ENCODE assay signal across 18 cellular contexts in the genomic region with DNA sequence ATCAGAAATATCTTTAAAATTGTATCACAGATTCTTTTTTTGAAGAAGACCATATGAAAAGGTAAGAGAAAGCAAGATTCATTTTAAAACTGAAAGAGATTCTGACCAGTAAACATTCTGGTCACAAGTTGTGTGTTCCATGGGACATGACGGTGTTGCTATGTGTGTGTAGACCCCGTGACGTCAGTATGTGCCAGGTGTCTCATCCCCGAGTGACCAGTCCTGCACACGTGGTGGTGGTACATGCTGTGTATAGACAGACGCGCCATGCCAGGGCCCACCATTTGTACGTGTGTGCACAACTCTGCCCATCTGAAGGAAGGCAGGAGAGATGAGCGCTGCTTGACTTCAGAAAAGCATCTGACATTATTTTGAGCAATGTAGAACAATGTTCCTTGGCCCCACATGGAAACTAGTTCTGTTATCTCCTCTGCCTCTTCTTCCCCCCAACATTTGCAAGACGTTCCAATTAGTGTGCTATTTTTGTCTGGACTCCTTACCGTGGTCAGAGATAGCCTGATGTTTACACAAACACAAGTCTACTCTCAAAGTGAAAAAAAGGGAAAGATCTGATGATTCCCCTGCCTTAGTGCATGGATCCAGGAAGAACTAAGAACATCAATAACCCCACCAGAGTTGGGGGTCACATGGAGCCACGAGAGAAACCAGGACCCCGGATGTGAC. TPM values are rescaled to one million over a fixed set of nuclear protein-coding genes. Genes with fewer than 3 reads are reported as not detected.
DNase-seq lines count a peak whose midpoint lies in the region; ATAC-seq, FAIRE-seq and TF ChIP-seq lines count a peak whose summit lies in the region.
"Had no signal": no experiment of that assay in that cellular context is flagged by ENCODE, and none has a peak within 500 bp of the region (broad histone marks: within the 10 kb centered on the region; RNA-seq: fewer than 3 reads in every experiment).

No MANE protein-coding gene starts in this region.

- peaks cover 0 to 48% (median 10%) of the 10 kb centered on the region in 3 experiments for H3K36me3 ChIP-seq in naive thymus-derived CD4-positive, alpha-beta T cell (ENCODE audit: control insufficient read depth in 2 of 3, insufficient read depth in 3 of 3, low read length in 3 of 3)
- H3K36me3 ChIP-seq in stomach = peaks cover 14 to 83% (median 63%) of the 10 kb centered on the region in 4 donors
- peaks cover 60% of the 10 kb centered on the region for H3K36me3 ChIP-seq in lower lobe of right lung

- H3K4me1 Mint-ChIP-seq in CD4-positive, alpha-beta T cell (ENCODE audit: low read depth) = peaks cover 86% of the 10 kb centered on the region
- H3K4me1 Mint-ChIP-seq in activated CD8-positive, alpha-beta T cell treated with anti-CD3 and anti-CD28 coated beads for 36 hours (ENCODE audit: low read depth) = peaks cover 66% of the 10 kb centered on the region
- peaks cover 56 to 88% (median 82%) of the 10 kb centered on the region in 7 donors for H3K4me1 Mint-ChIP-seq in naive thymus-derived CD4-positive, alpha-beta T cell

- peaks cover 20 to 33% of the 10 kb centered on the region in 2 donors for H3K4me1 ChIP-seq in naive thymus-derived CD4-positive, alpha-beta T cell (ENCODE audit: control insufficient read depth in 2 of 2, insufficient read depth in 2 of 2, low read length in 2 of 2)
- H3K4me1 ChIP-seq in stomach (peaks cover 20 to 85% (median 41%) of the 10 kb centered on the region in 4 donors), lower lobe of right lung (peaks cover 51% of the 10 kb centered on the region)

- DNase-seq in CD4-positive, alpha-beta T cell = no peak
- no peak for DNase-seq in GM18507 (ENCODE audit: extremely low spot score, insufficient read length, low read depth)
- DNase-seq in activated CD8-positive, alpha-beta T cell treated with anti-CD3 and anti-CD28 coated beads for 36 hours = no peak
- no peak for DNase-seq in naive thymus-derived CD4-positive, alpha-beta T cell
- DNase-seq in stomach = no peak
- DNase-seq in lower lobe of right lung = no peak
- DNase-seq in activated CD4-positive, alpha-beta T cell treated with anti-CD3 and anti-CD28 coated beads for 1 hour = no peak
- DNase-seq in Right ventricle myocardium superior = no peak
- DNase-seq: activated CD4-positive, CD25-positive, alpha-beta regulatory T cell treated with anti-CD3 and anti-CD28 coated beads, Interleukin-2, amount 50 U/mL, for 72 hours; activated CD8-positive, alpha-beta memory T cell treated with anti-CD3 and anti-CD28 coated beads, Interleukin-2, amount 50 U/mL, for 4 hours; activated naive CD4-positive, alpha-beta T cell; EL; mammary epithelial cell; NCI-H1436 treated with DMSO at 0.1 percent for 48 hours; NCI-H82; PC-3 had no signal

- no peak for TF ChIP-seq POLR2A in stomach (IDR thresholded peaks at IDR 0.05)

- H3K27me3 Mint-ChIP-seq in CD4-positive, alpha-beta T cell = no peaks in the 10 kb centered on the region
- H3K27me3 Mint-ChIP-seq in activated CD8-positive, alpha-beta T cell treated with anti-CD3 and anti-CD28 coated beads for 36 hours = no peaks in the 10 kb centered on the region
- no peaks in the 10 kb centered on the region for H3K27me3 Mint-ChIP-seq in naive thymus-derived CD4-positive, alpha-beta T cell

- no peaks in the 10 kb centered on the region for H3K9me3 ChIP-seq in CD4-positive, alpha-beta T cell (ENCODE audit: control insufficient read depth, low read length)
- no peaks in the 10 kb centered on the region for H3K9me3 ChIP-seq in naive thymus-derived CD4-positive, alpha-beta T cell (ENCODE audit: control insufficient read depth in 2 of 3, low read length in 3 of 3)
- H3K9me3 ChIP-seq in stomach (peaks cover 0 to 3% (median 0%) of the 10 kb centered on the region in 4 donors), lower lobe of right lung (no peaks in the 10 kb centered on the region)

- ATAC-seq in CD4-positive, alpha-beta T cell (ENCODE audit: poor library complexity) = no peak
- ATAC-seq in activated CD8-positive, alpha-beta T cell treated with anti-CD3 and anti-CD28 coated beads for 36 hours = no peak
- ATAC-seq in naive thymus-derived CD4-positive, alpha-beta T cell = no peak
- no peak for ATAC-seq in lower lobe of right lung
- no peak for ATAC-seq in Right ventricle myocardium superior (ENCODE audit: poor library complexity)
- ATAC-seq: PC-3 had no signal

- WGBS in stomach, 5 donors = 76 to 80% (median 78%) methylated on average over 13 of the region's 13 CpGs

- peaks cover 97% of the 10 kb centered on the region for H3K36me3 Mint-ChIP-seq in CD4-positive, alpha-beta T cell (ENCODE audit: low read depth)
- H3K36me3 Mint-ChIP-seq in activated CD8-positive, alpha-beta T cell treated with anti-CD3 and anti-CD28 coated beads for 36 hours (ENCODE audit: low read depth) = peaks cover 81% of the 10 kb centered on the region
- H3K36me3 Mint-ChIP-seq in naive thymus-derived CD4-positive, alpha-beta T cell = peaks cover 33 to 65% (median 60%) of the 10 kb centered on the region in 5 donors

- intact Hi-C loops in CD4-positive, alpha-beta T cell (cut with DNase I, micrococcal nuclease) = loop anchor here in 1 of 2 experiments (5.0 kb wide), 1 partner anchor 114 kb away; no protein-coding TSS in a partner anchor
- intact Hi-C loops in activated CD8-positive, alpha-beta T cell treated with anti-CD3 and anti-CD28 coated beads for 36 hours (cut with micrococcal nuclease) = no loop called here
- intact Hi-C loops in naive thymus-derived CD4-positive, alpha-beta T cell (cut with micrococcal nuclease) = no loop called here
- intact Hi-C loops in stomach (cut with DNase I; ENCODE audit: low total_unique reads) (no loop called here), lower lobe of right lung (cut with DNase I) (no loop called here), Right ventricle myocardium superior (cut with DNase I) (no loop called here)

- H3K27ac ChIP-seq in CD4-positive, alpha-beta T cell (ENCODE audit: low read depth, low read length) = no peak overlapping the region
- no peak overlapping the region for H3K27ac ChIP-seq in naive thymus-derived CD4-positive, alpha-beta T cell (ENCODE audit: low read depth, low read length)
- H3K27ac ChIP-seq in stomach (no peak overlapping the region), lower lobe of right lung (no peak overlapping the region)

- FAIRE-seq in GM18507 (lab: Jason Lieb, UNC) = peak; percentile 12
- FAIRE-seq: endothelial cell of umbilical vein, keratinocyte had no signal

- no peak overlapping the region for H3K4me3 ChIP-seq in naive thymus-derived CD4-positive, alpha-beta T cell (ENCODE audit: low read length)
- H3K4me3 ChIP-seq in stomach (no peak overlapping the region), lower lobe of right lung (no peak overlapping the region)

- no peaks in the 10 kb centered on the region for H3K27me3 ChIP-seq in CD4-positive, alpha-beta T cell (ENCODE audit: control insufficient read depth, insufficient read depth, low read length)
- H3K27me3 ChIP-seq in naive thymus-derived CD4-positive, alpha-beta T cell (ENCODE audit: control insufficient read depth in 2 of 2, insufficient read depth in 2 of 2, low read length in 2 of 2) = no peaks in the 10 kb centered on the region
- no peaks in the 10 kb centered on the region for H3K27me3 ChIP-seq in stomach
- H3K27me3 ChIP-seq in lower lobe of right lung (ENCODE audit: low read depth) = no peaks in the 10 kb centered on the region

- no peaks in the 10 kb centered on the region for H3K9me3 Mint-ChIP-seq in CD4-positive, alpha-beta T cell
- H3K9me3 Mint-ChIP-seq in activated CD8-positive, alpha-beta T cell treated with anti-CD3 and anti-CD28 coated beads for 36 hours = peaks cover 7% of the 10 kb centered on the region
- peaks cover 0 to 9% (median 3%) of the 10 kb centered on the region in 11 donors for H3K9me3 Mint-ChIP-seq in naive thymus-derived CD4-positive, alpha-beta T cell

- no peak overlapping the region for H3K4me3 Mint-ChIP-seq in CD4-positive, alpha-beta T cell
- H3K4me3 Mint-ChIP-seq in activated CD8-positive, alpha-beta T cell treated with anti-CD3 and anti-CD28 coated beads for 36 hours = no peak overlapping the region
- no peak overlapping the region for H3K4me3 Mint-ChIP-seq in naive thymus-derived CD4-positive, alpha-beta T cell

- no peak for TF ChIP-seq CTCF in CD4-positive, alpha-beta T cell (IDR thresholded peaks at IDR 0.05)
- TF ChIP-seq CTCF in activated CD8-positive, alpha-beta T cell treated with anti-CD3 and anti-CD28 coated beads for 36 hours (IDR thresholded peaks at IDR 0.05) = no peak
- TF ChIP-seq CTCF in stomach (IDR thresholded peaks at IDR 0.05) (no peak), lower lobe of right lung (IDR thresholded peaks at IDR 0.05) (no peak)

- no peak for TF ChIP-seq EP300 in stomach (IDR thresholded peaks at IDR 0.05)

- POLR2A ChIA-PET in CD4-positive, alpha-beta T cell (lab: Charles Lee) = no interaction called here
- POLR2A ChIA-PET in activated CD8-positive, alpha-beta T cell treated with anti-CD3 and anti-CD28 coated beads for 36 hours (lab: Charles Lee) = no interaction called here
- POLR2A ChIA-PET in naive thymus-derived CD4-positive, alpha-beta T cell (lab: Charles Lee) = no interaction called here

- CTCF ChIA-PET in CD4-positive, alpha-beta T cell (lab: Charles Lee) = no interaction called here
- CTCF ChIA-PET in activated CD8-positive, alpha-beta T cell treated with anti-CD3 and anti-CD28 coated beads for 36 hours (lab: Charles Lee) = no interaction called here
- CTCF ChIA-PET in naive thymus-derived CD4-positive, alpha-beta T cell (lab: Charles Lee) = no interaction called here

- H3K27ac Mint-ChIP-seq in CD4-positive, alpha-beta T cell = peak overlapping the region; percentile 60
- H3K27ac Mint-ChIP-seq in activated CD8-positive, alpha-beta T cell treated with anti-CD3 and anti-CD28 coated beads for 36 hours = peak overlapping the region; percentile 2
- peak overlapping the region in 8 of 9 donors; percentile 6 to 94 (median 80) for H3K27ac Mint-ChIP-seq in naive thymus-derived CD4-positive, alpha-beta T cell

RNA-seq across cellular contexts. Expression of gene IRF2, which starts 51.2 kb away (rescaled TPM):
- total RNA-seq in CD4-positive, alpha-beta T cell = 10 to 100 TPM; 11.4 to 14.9 TPM
- 10 to 100 TPM; 48.1 to 56.4 TPM for total RNA-seq in activated CD8-positive, alpha-beta T cell treated with anti-CD3 and anti-CD28 coated beads for 36 hours
- total RNA-seq in naive thymus-derived CD4-positive, alpha-beta T cell = 10 to 100 TPM; 31.2 to 86.3 (median 75.0) TPM
- 10 to 100 TPM; 83.5 to 87.0 TPM for polyA plus RNA-seq in naive thymus-derived CD4-positive, alpha-beta T cell
- total RNA-seq in stomach (100 to 1,000 TPM in 2 of 5 donors, 10 to 100 TPM in 2, 1 to 10 TPM in 1; 5.5 to 253 (median 45.4) TPM), lower lobe of right lung (53.3 TPM), Right ventricle myocardium superior (27.2 TPM)
- 10 to 100 TPM; 18.3 to 30.4 (median 20.4) TPM for polyA plus RNA-seq in stomach

Comparison
In these comparisons a context has a peak if more than half of its experiments do, and no peak if none do; other contexts are left out.
1. H3K27ac Mint-ChIP-seq: peak in every context shown above with its lines; median percentile 80 in naive thymus-derived CD4-positive, alpha-beta T cell; 60 in CD4-positive, alpha-beta T cell; 2 in activated CD8-positive, alpha-beta T cell treated with anti-CD3 and anti-CD28 coated beads for 36 hours.